21 cellular contexts compared by ENCODE assay signal in the genomic region with DNA sequence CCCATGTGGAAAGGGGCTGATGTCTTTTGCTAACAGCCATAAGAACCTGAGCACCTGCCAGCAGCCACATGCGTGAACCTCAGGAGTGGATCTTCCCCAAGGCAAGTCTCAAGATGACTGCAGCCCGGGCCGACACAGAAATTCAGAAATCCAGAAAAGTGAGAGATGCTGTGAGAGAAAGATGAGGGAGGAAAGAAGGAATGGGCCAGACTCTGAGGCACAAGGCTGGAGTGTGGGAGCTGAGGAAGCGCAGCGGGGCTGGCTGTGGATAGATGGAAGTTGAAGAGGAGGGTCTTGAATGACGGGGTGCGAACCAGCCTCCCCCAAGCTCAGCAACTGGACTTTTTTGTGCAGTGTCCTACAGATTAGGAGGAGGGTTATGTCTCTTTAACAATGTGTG.
"Had no signal": no experiment of that assay in that cellular context is flagged by ENCODE, and none has a peak within 500 bp of the region (broad histone marks: within the 10 kb centered on the region; RNA-seq: fewer than 3 reads in every experiment).

No MANE protein-coding gene starts in this region.

- H3K27me3 ChIP-seq: tibial artery had no signal

- H3K36me3 ChIP-seq: tibial artery had no signal

- FAIRE-seq: colon, frontal cortex, keratinocyte had no signal

- H3K4me1 Mint-ChIP-seq: central memory CD8-positive, alpha-beta T cell; memory B cell; WTC11 had no signal

- DNase-seq: activated CD4-positive, alpha-beta T cell treated with anti-CD3 and anti-CD28 coated beads, Interleukin-2, amount 50 U/mL, for 48 hours; aorta; effector memory CD4-positive, alpha-beta T cell; left colon; mucosa of descending colon; naive thymus-derived CD4-positive, alpha-beta T cell; occipital lobe; stimulated activated CD4-positive, alpha-beta T cell treated with anti-CD3 and anti-CD28 coated beads, Interleukin-1b, Interleukin-23, amount 100 ng/mL, for 48 hours; T1000; tibial artery had no signal

- H3K4me3 ChIP-seq: mucosa of descending colon, tibial artery had no signal

- H3K36me3 Mint-ChIP-seq: memory B cell; naive thymus-derived CD4-positive, alpha-beta T cell; WTC11 had no signal

- H3K9me3 Mint-ChIP-seq: activated naive CD4-positive, alpha-beta T cell treated with anti-CD3 and anti-CD28 coated beads, Interleukin-2, amount 50 U/mL, for 72 hours; activated T-helper 1 cell treated with anti-CD3 and anti-CD28 coated beads, Interleukin-12 subunit alpha, Interleukin-12 subunit beta, Interleukin-2, Interleukin-4 antibody, amounts not matched to agents 30 ng/mL and 10 ng/mL and 1 ng/mL, durations not matched to agents 14 hours and 24 hours and 36 hours; central memory CD8-positive, alpha-beta T cell; memory B cell; naive thymus-derived CD4-positive, alpha-beta T cell; neural crest cell; stimulated activated naive CD8-positive, alpha-beta T cell treated with anti-CD3 and anti-CD28 coated beads, Interleukin-15, Interleukin-2, amounts not matched to agents 100 ng/mL and 50 ng/mL, for 24 hours; T-helper 1 cell treated with Interleukin-12 subunit alpha and Interleukin-12 subunit beta and Interleukin-4 antibody, amounts not matched to agents 30 μg/mL and 1 μg/mL, for 36 hours; WTC11 had no signal

- H3K4me3 Mint-ChIP-seq: activated T-helper 1 cell treated with anti-CD3 and anti-CD28 coated beads, Interleukin-12 subunit alpha, Interleukin-12 subunit beta, Interleukin-2, Interleukin-4 antibody, amounts not matched to agents 30 ng/mL and 10 ng/mL and 1 ng/mL, durations not matched to agents 14 hours and 24 hours and 36 hours; central memory CD8-positive, alpha-beta T cell; memory B cell; naive thymus-derived CD4-positive, alpha-beta T cell; neural crest cell; stimulated activated naive CD8-positive, alpha-beta T cell treated with anti-CD3 and anti-CD28 coated beads, Interleukin-15, Interleukin-2, amounts not matched to agents 100 ng/mL and 50 ng/mL, for 24 hours; T-helper 1 cell treated with Interleukin-12 subunit alpha and Interleukin-12 subunit beta and Interleukin-4 antibody, amounts not matched to agents 30 μg/mL and 1 μg/mL, for 36 hours; WTC11 had no signal

- H3K27ac Mint-ChIP-seq: activated naive CD4-positive, alpha-beta T cell treated with anti-CD3 and anti-CD28 coated beads, Interleukin-2, amount 50 U/mL, for 72 hours; memory B cell; naive thymus-derived CD4-positive, alpha-beta T cell; stimulated activated naive CD8-positive, alpha-beta T cell treated with anti-CD3 and anti-CD28 coated beads, Interleukin-15, Interleukin-2, amounts not matched to agents 100 ng/mL and 50 ng/mL, for 24 hours; T-helper 1 cell treated with Interleukin-12 subunit alpha and Interleukin-12 subunit beta and Interleukin-4 antibody, amounts not matched to agents 30 μg/mL and 1 μg/mL, for 36 hours; WTC11 had no signal

- H3K9me3 ChIP-seq: mucosa of descending colon, tibial artery had no signal

- ATAC-seq: naive thymus-derived CD4-positive, alpha-beta T cell; WTC11 had no signal
